Comparison of ENCODE assay signal across 1 cellular context in the genomic region with DNA sequence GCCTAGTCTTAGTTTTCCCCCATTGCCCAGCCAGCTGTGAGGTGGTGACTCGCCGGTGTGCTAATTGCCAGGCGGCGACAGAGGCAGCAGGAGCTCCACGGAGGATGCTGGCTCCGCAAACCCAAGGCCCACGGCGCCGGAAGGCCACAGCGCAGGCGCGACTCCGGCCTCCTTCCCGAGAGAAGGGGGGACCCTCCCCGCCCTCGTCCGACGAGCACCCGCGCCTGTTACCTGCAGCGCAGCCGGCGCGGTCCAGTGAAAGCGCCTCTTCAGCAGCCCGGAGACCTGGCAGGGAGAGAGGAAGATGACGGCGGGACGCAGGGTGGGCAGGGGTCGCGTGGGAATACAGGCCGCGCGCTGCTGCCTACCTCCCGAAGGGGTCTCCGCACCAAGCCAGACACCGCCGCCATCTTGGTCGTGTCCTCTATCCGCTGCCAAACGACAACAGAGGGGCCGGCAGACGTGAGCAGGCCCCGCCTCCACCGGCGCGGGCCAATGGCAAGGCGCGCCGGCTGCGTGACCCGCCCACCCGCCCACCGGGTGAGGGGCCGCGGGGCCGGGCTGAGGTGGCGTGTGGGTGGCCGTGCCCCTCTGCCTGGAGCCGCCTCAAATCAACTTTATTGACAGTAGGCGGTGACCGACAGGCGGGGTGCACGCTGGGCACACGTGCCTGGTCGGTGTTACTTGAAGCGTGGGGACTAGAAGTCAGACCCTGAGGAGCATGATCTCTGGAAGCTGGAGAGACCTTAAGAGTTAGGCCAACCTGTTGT.
TF ChIP-seq lines count a peak whose summit lies in the region.

A gene (minus strand): TSS at position 433 of the 770 bp plus-strand sequence. CDS start 23 bp downstream, at position 410.

TF ChIP-seq in HepG2, 621 proteins besides CTCF, POLR2A, EP300 and RAD21 (continued from another document and continues in another):
- TF ChIP-seq POGZ (CRISPR knock-in tag; IDR thresholded peaks at IDR 0.05), result peak; percentile 80
- no peak for TF ChIP-seq ZNF530 (CRISPR knock-in tag; IDR thresholded peaks at IDR 0.05; ENCODE audit: low read depth)
- TF ChIP-seq, protein P1, sequence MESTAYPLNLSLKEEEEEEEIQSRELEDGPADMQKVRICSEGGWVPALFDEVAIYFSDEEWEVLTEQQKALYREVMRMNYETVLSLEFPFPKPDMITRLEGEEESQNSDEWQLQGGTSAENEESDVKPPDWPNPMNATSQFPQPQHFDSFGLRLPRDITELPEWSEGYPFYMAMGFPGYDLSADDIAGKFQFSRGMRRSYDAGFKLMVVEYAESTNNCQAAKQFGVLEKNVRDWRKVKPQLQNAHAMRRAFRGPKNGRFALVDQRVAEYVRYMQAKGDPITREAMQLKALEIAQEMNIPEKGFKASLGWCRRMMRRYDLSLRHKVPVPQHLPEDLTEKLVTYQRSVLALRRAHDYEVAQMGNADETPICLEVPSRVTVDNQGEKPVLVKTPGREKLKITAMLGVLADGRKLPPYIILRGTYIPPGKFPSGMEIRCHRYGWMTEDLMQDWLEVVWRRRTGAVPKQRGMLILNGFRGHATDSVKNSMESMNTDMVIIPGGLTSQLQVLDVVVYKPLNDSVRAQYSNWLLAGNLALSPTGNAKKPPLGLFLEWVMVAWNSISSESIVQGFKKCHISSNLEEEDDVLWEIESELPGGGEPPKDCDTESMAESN (CRISPR knock-in tag; conservative IDR thresholded peaks at IDR 0.05), result peak; percentile 86
- TF ChIP-seq, protein P2, sequence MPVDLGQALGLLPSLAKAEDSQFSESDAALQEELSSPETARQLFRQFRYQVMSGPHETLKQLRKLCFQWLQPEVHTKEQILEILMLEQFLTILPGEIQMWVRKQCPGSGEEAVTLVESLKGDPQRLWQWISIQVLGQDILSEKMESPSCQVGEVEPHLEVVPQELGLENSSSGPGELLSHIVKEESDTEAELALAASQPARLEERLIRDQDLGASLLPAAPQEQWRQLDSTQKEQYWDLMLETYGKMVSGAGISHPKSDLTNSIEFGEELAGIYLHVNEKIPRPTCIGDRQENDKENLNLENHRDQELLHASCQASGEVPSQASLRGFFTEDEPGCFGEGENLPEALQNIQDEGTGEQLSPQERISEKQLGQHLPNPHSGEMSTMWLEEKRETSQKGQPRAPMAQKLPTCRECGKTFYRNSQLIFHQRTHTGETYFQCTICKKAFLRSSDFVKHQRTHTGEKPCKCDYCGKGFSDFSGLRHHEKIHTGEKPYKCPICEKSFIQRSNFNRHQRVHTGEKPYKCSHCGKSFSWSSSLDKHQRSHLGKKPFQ (CRISPR knock-in tag; IDR thresholded peaks at IDR 0.05; ENCODE audit: insufficient replicate concordance), result no peak
- TF ChIP-seq HOXD1 (CRISPR knock-in tag; IDR thresholded peaks at IDR 0.05), result 0 out of 2 replicates have a peak, but pooled peaks have one; percentile 23
- TF ChIP-seq KMT2B (CRISPR knock-in tag; IDR thresholded peaks at IDR 0.05), result peak; percentile 88
- TF ChIP-seq TEAD2 (CRISPR knock-in tag; IDR thresholded peaks at IDR 0.05), result no peak
- no peak; the same call in 1 of the 2 replicates for TF ChIP-seq PHF21A (CRISPR knock-in tag; IDR thresholded peaks at IDR 0.05)
- peak; percentile 79; the same call in 1 of the 2 replicates for TF ChIP-seq GZF1 (CRISPR knock-in tag; IDR thresholded peaks at IDR 0.05)
- TF ChIP-seq ZBTB7B (CRISPR knock-in tag; IDR thresholded peaks at IDR 0.05), result peak; percentile 83
- peak; percentile 80; the same call in 1 of the 2 replicates for TF ChIP-seq ZNF747 (CRISPR knock-in tag; IDR thresholded peaks at IDR 0.05; ENCODE audit: borderline replicate concordance)
- TF ChIP-seq, protein P3, sequence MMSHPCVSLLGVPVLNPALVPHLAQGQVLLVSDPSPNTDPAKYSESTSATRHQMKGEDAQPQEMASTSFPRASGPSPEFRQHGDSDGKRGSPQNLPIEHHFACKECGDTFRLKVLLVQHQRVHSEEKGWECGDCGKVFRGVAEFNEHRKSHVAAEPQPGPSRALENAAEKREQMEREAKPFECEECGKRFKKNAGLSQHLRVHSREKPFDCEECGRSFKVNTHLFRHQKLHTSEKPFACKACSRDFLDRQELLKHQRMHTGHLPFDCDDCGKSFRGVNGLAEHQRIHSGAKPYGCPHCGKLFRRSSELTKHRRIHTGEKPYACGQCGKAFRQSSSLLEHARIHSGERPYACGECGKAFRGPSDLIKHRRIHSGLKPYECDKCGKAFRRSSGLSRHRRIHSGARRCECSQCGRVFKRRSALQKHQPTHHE (CRISPR knock-in tag; IDR thresholded peaks at IDR 0.05; ENCODE audit: borderline replicate concordance), result peak; percentile 80; the same call in 1 of the 2 replicates
- no peak for TF ChIP-seq TEAD3 (CRISPR knock-in tag; optimal IDR thresholded peaks at IDR 0.05; ENCODE audit: borderline replicate concordance)
- peak; percentile 89 for TF ChIP-seq CHCHD3 (CRISPR knock-in tag; IDR thresholded peaks at IDR 0.05)
- TF ChIP-seq, protein P4, sequence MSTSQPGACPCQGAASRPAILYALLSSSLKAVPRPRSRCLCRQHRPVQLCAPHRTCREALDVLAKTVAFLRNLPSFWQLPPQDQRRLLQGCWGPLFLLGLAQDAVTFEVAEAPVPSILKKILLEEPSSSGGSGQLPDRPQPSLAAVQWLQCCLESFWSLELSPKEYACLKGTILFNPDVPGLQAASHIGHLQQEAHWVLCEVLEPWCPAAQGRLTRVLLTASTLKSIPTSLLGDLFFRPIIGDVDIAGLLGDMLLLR (CRISPR knock-in tag; IDR thresholded peaks at IDR 0.05), result peak; percentile 96
- peak; percentile 94 for TF ChIP-seq ZNF839 (CRISPR knock-in tag; IDR thresholded peaks at IDR 0.05; ENCODE audit: borderline replicate concordance)
- TF ChIP-seq NR3C1 (CRISPR knock-in tag; IDR thresholded peaks at IDR 0.05), result no peak
- TF ChIP-seq RFX5 (IDR thresholded peaks at IDR 0.05; ENCODE audit: low read depth, low read length), result no peak
- TF ChIP-seq HOXA5 (CRISPR knock-in tag; IDR thresholded peaks at IDR 0.05), result no peak; the same call in 1 of the 2 replicates
- TF ChIP-seq NFYC (CRISPR knock-in tag; IDR thresholded peaks at IDR 0.05), result peak; percentile 66
- no peak for TF ChIP-seq FIP1L1 (IDR thresholded peaks at IDR 0.05; ENCODE audit: borderline replicate concordance, insufficient read depth, low read depth, low read length)
- no peak for TF ChIP-seq DNMT1 (CRISPR knock-in tag; IDR thresholded peaks at IDR 0.05)
- TF ChIP-seq, protein P5, sequence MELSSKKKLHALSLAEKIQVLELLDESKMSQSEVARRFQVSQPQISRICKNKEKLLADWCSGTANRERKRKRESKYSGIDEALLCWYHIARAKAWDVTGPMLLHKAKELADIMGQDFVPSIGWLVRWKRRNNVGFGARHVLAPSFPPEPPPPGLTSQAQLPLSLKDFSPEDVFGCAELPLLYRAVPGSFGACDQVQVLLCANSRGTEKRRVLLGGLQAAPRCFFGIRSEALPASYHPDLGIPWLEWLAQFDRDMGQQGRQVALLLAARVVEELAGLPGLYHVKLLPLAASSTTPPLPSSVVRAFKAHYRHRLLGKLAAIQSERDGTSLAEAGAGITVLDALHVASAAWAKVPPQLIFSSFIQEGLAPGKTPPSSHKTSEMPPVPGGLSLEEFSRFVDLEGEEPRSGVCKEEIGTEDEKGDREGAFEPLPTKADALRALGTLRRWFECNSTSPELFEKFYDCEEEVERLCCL (CRISPR knock-in tag; IDR thresholded peaks at IDR 0.05; ENCODE audit: borderline replicate concordance), result no peak
- TF ChIP-seq KMT2A (CRISPR knock-in tag; IDR thresholded peaks at IDR 0.05), result peak; percentile 64
- TF ChIP-seq ZNF816 (CRISPR knock-in tag; IDR thresholded peaks at IDR 0.05; ENCODE audit: borderline replicate concordance), result no peak
- no peak for TF ChIP-seq HNRNPH1 (optimal IDR thresholded peaks at IDR 0.05; ENCODE audit: low read depth, low read length)
- TF ChIP-seq, protein P6, sequence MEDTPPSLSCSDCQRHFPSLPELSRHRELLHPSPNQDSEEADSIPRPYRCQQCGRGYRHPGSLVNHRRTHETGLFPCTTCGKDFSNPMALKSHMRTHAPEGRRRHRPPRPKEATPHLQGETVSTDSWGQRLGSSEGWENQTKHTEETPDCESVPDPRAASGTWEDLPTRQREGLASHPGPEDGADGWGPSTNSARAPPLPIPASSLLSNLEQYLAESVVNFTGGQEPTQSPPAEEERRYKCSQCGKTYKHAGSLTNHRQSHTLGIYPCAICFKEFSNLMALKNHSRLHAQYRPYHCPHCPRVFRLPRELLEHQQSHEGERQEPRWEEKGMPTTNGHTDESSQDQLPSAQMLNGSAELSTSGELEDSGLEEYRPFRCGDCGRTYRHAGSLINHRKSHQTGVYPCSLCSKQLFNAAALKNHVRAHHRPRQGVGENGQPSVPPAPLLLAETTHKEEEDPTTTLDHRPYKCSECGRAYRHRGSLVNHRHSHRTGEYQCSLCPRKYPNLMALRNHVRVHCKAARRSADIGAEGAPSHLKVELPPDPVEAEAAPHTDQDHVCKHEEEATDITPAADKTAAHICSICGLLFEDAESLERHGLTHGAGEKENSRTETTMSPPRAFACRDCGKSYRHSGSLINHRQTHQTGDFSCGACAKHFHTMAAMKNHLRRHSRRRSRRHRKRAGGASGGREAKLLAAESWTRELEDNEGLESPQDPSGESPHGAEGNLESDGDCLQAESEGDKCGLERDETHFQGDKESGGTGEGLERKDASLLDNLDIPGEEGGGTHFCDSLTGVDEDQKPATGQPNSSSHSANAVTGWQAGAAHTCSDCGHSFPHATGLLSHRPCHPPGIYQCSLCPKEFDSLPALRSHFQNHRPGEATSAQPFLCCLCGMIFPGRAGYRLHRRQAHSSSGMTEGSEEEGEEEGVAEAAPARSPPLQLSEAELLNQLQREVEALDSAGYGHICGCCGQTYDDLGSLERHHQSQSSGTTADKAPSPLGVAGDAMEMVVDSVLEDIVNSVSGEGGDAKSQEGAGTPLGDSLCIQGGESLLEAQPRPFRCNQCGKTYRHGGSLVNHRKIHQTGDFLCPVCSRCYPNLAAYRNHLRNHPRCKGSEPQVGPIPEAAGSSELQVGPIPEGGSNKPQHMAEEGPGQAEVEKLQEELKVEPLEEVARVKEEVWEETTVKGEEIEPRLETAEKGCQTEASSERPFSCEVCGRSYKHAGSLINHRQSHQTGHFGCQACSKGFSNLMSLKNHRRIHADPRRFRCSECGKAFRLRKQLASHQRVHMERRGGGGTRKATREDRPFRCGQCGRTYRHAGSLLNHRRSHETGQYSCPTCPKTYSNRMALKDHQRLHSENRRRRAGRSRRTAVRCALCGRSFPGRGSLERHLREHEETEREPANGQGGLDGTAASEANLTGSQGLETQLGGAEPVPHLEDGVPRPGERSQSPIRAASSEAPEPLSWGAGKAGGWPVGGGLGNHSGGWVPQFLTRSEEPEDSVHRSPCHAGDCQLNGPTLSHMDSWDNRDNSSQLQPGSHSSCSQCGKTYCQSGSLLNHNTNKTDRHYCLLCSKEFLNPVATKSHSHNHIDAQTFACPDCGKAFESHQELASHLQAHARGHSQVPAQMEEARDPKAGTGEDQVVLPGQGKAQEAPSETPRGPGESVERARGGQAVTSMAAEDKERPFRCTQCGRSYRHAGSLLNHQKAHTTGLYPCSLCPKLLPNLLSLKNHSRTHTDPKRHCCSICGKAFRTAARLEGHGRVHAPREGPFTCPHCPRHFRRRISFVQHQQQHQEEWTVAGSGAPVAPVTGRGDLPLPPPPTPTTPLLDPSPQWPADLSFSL (CRISPR knock-in tag; IDR thresholded peaks at IDR 0.05), result 0 out of 2 replicates have a peak, but pooled peaks have one; percentile 40
- TF ChIP-seq SRSF9 (IDR thresholded peaks at IDR 0.05; ENCODE audit: borderline replicate concordance, insufficient read depth, low read depth, low read length, poor library complexity, severe bottlenecking), result no peak
- peak; percentile 58; the same call in 1 of the 2 replicates for TF ChIP-seq ZNF205 (CRISPR knock-in tag; IDR thresholded peaks at IDR 0.05)
- TF ChIP-seq, protein P7, sequence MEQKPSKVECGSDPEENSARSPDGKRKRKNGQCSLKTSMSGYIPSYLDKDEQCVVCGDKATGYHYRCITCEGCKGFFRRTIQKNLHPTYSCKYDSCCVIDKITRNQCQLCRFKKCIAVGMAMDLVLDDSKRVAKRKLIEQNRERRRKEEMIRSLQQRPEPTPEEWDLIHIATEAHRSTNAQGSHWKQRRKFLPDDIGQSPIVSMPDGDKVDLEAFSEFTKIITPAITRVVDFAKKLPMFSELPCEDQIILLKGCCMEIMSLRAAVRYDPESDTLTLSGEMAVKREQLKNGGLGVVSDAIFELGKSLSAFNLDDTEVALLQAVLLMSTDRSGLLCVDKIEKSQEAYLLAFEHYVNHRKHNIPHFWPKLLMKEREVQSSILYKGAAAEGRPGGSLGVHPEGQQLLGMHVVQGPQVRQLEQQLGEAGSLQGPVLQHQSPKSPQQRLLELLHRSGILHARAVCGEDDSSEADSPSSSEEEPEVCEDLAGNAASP (CRISPR knock-in tag; IDR thresholded peaks at IDR 0.05; ENCODE audit: borderline replicate concordance), result peak; percentile 74; the same call in 1 of the 2 replicates
- peak; percentile 56; the same call in 1 of the 2 replicates for TF ChIP-seq ZFP37 (CRISPR knock-in tag; IDR thresholded peaks at IDR 0.05; ENCODE audit: borderline replicate concordance)
- no peak for TF ChIP-seq MLLT10 (CRISPR knock-in tag; IDR thresholded peaks at IDR 0.05)
- no peak for TF ChIP-seq U2AF2 (IDR thresholded peaks at IDR 0.05; ENCODE audit: low read depth, low read length)
- TF ChIP-seq RBAK (CRISPR knock-in tag; IDR thresholded peaks at IDR 0.05), result no peak
- TF ChIP-seq ZNF367 (CRISPR knock-in tag; IDR thresholded peaks at IDR 0.05; ENCODE audit: borderline replicate concordance), result no peak; the same call in 1 of the 2 replicates
- peak; percentile 79; the same call in 1 of the 2 replicates for TF ChIP-seq DNMT3B (CRISPR knock-in tag; conservative IDR thresholded peaks at IDR 0.05)
- TF ChIP-seq, protein P8, sequence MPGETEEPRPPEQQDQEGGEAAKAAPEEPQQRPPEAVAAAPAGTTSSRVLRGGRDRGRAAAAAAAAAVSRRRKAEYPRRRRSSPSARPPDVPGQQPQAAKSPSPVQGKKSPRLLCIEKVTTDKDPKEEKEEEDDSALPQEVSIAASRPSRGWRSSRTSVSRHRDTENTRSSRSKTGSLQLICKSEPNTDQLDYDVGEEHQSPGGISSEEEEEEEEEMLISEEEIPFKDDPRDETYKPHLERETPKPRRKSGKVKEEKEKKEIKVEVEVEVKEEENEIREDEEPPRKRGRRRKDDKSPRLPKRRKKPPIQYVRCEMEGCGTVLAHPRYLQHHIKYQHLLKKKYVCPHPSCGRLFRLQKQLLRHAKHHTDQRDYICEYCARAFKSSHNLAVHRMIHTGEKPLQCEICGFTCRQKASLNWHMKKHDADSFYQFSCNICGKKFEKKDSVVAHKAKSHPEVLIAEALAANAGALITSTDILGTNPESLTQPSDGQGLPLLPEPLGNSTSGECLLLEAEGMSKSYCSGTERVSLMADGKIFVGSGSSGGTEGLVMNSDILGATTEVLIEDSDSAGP (CRISPR knock-in tag; IDR thresholded peaks at IDR 0.05; ENCODE audit: borderline replicate concordance), result peak; percentile 92
- TF ChIP-seq ZSCAN29 (CRISPR knock-in tag; conservative IDR thresholded peaks at IDR 0.05), result 0 out of 2 replicates have a peak, but pooled peaks have one; percentile 29
- TF ChIP-seq ZNF207 (IDR thresholded peaks at IDR 0.05; ENCODE audit: borderline replicate concordance), result no peak
- TF ChIP-seq GPN1 (CRISPR knock-in tag; IDR thresholded peaks at IDR 0.05; ENCODE audit: borderline replicate concordance), result 0 out of 2 replicates have a peak, but pooled peaks have one; percentile 68
- TF ChIP-seq AGO1 (IDR thresholded peaks at IDR 0.05; ENCODE audit: low read depth, low read length, poor library complexity, severe bottlenecking), result no peak
